8 cellular contexts compared by ENCODE assay signal in genomic region chr9:109652971-109653370, GRCh38.
DNase-seq lines count a peak whose midpoint lies in the region; ATAC-seq and TF ChIP-seq lines count a peak whose summit lies in the region.

No MANE protein-coding gene starts in this region.

- peaks cover 12% of the 10 kb centered on the region for H3K4me1 Mint-ChIP-seq in HFFc6 (ENCODE audit: low read depth)

- ATAC-seq in omental fat pad (ENCODE audit: low FRiP score) (no peak), HG02938 (IDR thresholded peaks at IDR 0.05; ENCODE audit: unreplicated experiment) (no peak)

- peak overlapping the region; percentile 4 for H3K27ac ChIP-seq in angular gyrus (ENCODE audit: low read depth, low read length)

- no peaks in the 10 kb centered on the region for H3K9me3 Mint-ChIP-seq in HFFc6

- TF ChIP-seq CTCF in HFFc6 (IDR thresholded peaks at IDR 0.05) (peak; percentile 69), omental fat pad (IDR thresholded peaks at IDR 0.05) (no peak)

- no peak overlapping the region for H3K27ac Mint-ChIP-seq in HFFc6

- H3K36me3 Mint-ChIP-seq in HFFc6 (ENCODE audit: low read depth), result no peaks in the 10 kb centered on the region

- peak overlapping the region; percentile 5 for H3K4me3 Mint-ChIP-seq in HFFc6

- DNase-seq in AG08395 (ENCODE audit: low spot score) (peak; percentile 43), HFFc6 (peak; percentile 27), iPS-NIHi7 (ENCODE audit: extremely low spot score) (peak; percentile 49), omental fat pad (ENCODE audit: low spot score) (no peak), NCI-H1436 treated with DMSO at 0.1 percent for 48 hours (lab: John Stamatoyannopoulos, UW) (no peak)
- no peak for DNase-seq in stimulated activated CD4-positive, alpha-beta T cell treated with anti-CD3 and anti-CD28 coated beads, Interleukin-4, amount 100 ng/mL, for 1 hour

- peaks cover 14% of the 10 kb centered on the region for H3K27me3 Mint-ChIP-seq in HFFc6 (ENCODE audit: insufficient read depth)

Comparison
In these comparisons a context has a peak if more than half of its experiments do, and no peak if none do; other contexts are left out.
1. DNase-seq: peak in AG08395 (single experiment), HFFc6 (single experiment) and iPS-NIHi7 (single experiment); none in omental fat pad (single experiment), NCI-H1436 treated with DMSO at 0.1 percent for 48 hours (single experiment) and stimulated activated CD4-positive, alpha-beta T cell treated with anti-CD3 and anti-CD28 coated beads, Interleukin-4, amount 100 ng/mL, for 1 hour (single experiment).